Comparison of ENCODE assay signal across 12 cellular contexts in the genomic region with DNA sequence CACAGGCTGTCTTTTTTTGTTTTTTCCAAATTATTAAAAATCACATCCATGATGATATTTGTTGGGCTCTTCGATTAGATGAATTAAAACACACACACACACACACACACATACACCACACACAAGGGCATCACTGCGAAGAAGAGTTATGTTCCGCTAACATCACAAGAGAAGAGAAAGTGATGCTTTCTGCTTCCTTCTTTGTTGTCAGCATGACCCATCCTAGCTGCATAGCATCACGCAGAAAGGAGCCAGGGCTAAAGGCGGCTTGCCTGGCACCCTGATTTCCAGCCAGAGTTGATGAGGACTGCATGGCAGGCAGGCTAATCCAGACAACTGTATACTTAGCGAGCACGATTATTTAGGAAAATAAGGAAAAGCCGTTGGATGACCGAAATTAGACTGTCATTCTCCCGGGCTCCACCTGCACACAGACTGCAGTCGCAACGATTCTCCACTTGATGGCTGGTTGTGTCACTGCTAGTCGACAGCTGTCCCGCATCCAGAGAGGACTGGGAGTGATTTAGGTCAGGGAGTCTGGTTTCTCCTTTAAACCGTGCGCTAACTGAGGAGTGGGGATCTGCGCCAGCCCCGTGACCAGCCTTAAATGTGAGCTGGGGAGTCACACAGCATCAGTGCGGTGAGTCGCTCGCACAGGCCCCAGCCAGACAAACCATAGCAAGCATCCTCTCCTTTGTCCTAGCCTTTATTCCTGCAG.
A peak's percentile ranks its signal among the peaks of the same experiment; 100 is the strongest.
DNase-seq lines count a peak whose midpoint lies in the region; ATAC-seq and TF ChIP-seq lines count a peak whose summit lies in the region.
"Had no signal": no experiment of that assay in that cellular context is flagged by ENCODE, and none has a peak within 500 bp of the region (broad histone marks: within the 10 kb centered on the region; RNA-seq: fewer than 3 reads in every experiment).

No MANE protein-coding gene starts in this region.

- ATAC-seq in GM21515 (IDR thresholded peaks at IDR 0.05; ENCODE audit: unreplicated experiment), result no peak

- no peaks in the 10 kb centered on the region for H3K27me3 Mint-ChIP-seq in neural crest cell (ENCODE audit: low read depth)
- H3K27me3 Mint-ChIP-seq: activated naive CD4-positive, alpha-beta T cell treated with anti-CD3 and anti-CD28 coated beads, Interleukin-2, amount 50 U/mL, for 24 hours had no signal

- H3K4me3 Mint-ChIP-seq in neural crest cell, result no peak overlapping the region
- H3K4me3 Mint-ChIP-seq: activated naive CD4-positive, alpha-beta T cell treated with anti-CD3 and anti-CD28 coated beads, Interleukin-2, amount 50 U/mL, for 24 hours had no signal

- H3K36me3 Mint-ChIP-seq in neural crest cell (ENCODE audit: low read depth), result no peaks in the 10 kb centered on the region
- H3K36me3 Mint-ChIP-seq: activated naive CD4-positive, alpha-beta T cell treated with anti-CD3 and anti-CD28 coated beads, Interleukin-2, amount 50 U/mL, for 24 hours had no signal

- H3K27ac ChIP-seq in VCaP, result no peak overlapping the region
- H3K27ac ChIP-seq: KMS-11 had no signal

- peak; percentile 77 for TF ChIP-seq CTCF in VCaP (conservative IDR thresholded peaks at IDR 0.05)
- TF ChIP-seq CTCF in neural crest cell (conservative IDR thresholded peaks at IDR 0.05), result peak; percentile 47

- no peak overlapping the region for H3K27ac Mint-ChIP-seq in neural crest cell (ENCODE audit: unreplicated experiment)
- H3K27ac Mint-ChIP-seq: activated naive CD4-positive, alpha-beta T cell treated with anti-CD3 and anti-CD28 coated beads, Interleukin-2, amount 50 U/mL, for 24 hours had no signal

- H3K9me3 Mint-ChIP-seq in neural crest cell, result no peaks in the 10 kb centered on the region
- H3K9me3 Mint-ChIP-seq: activated naive CD4-positive, alpha-beta T cell treated with anti-CD3 and anti-CD28 coated beads, Interleukin-2, amount 50 U/mL, for 24 hours had no signal

- DNase-seq in DMS153 (lab: John Stamatoyannopoulos, UW), result peak; percentile 35
- no peak for DNase-seq in DMS153 treated with DMSO at 0.1 percent for 48 hours (lab: John Stamatoyannopoulos, UW; ENCODE audit: unreplicated experiment)
- DNase-seq in NCI-H1105 treated with DMSO at 0.1 percent for 48 hours (lab: John Stamatoyannopoulos, UW), result peak; percentile 88
- DNase-seq in neural crest cell (ENCODE audit: low read depth, low spot score), result no peak
- no peak for DNase-seq in T-helper 9 cell
- DNase-seq in UCSD-AML1 (lab: John Stamatoyannopoulos, UW; ENCODE audit: unreplicated experiment), result no peak
- DNase-seq: effector CD8-positive, alpha-beta T cell; SIG-M5 had no signal

- no peaks in the 10 kb centered on the region for H3K4me1 Mint-ChIP-seq in neural crest cell
- H3K4me1 Mint-ChIP-seq: activated naive CD4-positive, alpha-beta T cell treated with anti-CD3 and anti-CD28 coated beads, Interleukin-2, amount 50 U/mL, for 24 hours had no signal

Comparison
In these comparisons a context has a peak if more than half of its experiments do, and no peak if none do; other contexts are left out.
1. DNase-seq: peak in DMS153 (single experiment) and NCI-H1105 treated with DMSO at 0.1 percent for 48 hours (single experiment); none in DMS153 treated with DMSO at 0.1 percent for 48 hours (single experiment), neural crest cell (single experiment), T-helper 9 cell (single experiment) and UCSD-AML1 (single experiment).